In genomic region chr12:131836714-131837397, GRCh38 we compare ENCODE assay signal across 20 cellular contexts. TPM values are rescaled to one million over a fixed set of nuclear protein-coding genes. Genes with fewer than 3 reads are reported as not detected.
"Had no signal": no experiment of that assay in that cellular context is flagged by ENCODE, and none has a peak within 500 bp of the region (broad histone marks: within the 10 kb centered on the region; RNA-seq: fewer than 3 reads in every experiment).

No MANE protein-coding gene starts in this region.

- FAIRE-seq: keratinocyte had no signal

- H3K27ac ChIP-seq: esophagus squamous epithelium, heart right ventricle, prostate gland, right atrium auricular region, skin epidermis, spleen, thyroid gland had no signal

- H3K27me3 ChIP-seq: thyroid gland had no signal

- H3K4me3 ChIP-seq: esophagus squamous epithelium, heart right ventricle, mucosa of descending colon, prostate gland, right atrium auricular region, skin epidermis, spleen, thyroid gland had no signal

- H3K36me3 ChIP-seq: heart right ventricle, prostate gland, right atrium auricular region, spleen, thyroid gland had no signal

- H3K9me3 ChIP-seq: esophagus squamous epithelium, heart right ventricle, mucosa of descending colon, prostate gland, right atrium auricular region, spleen, thyroid gland had no signal

- DNase-seq: cortex of kidney; effector memory CD8-positive, alpha-beta T cell; esophagus squamous epithelium; foreskin melanocyte; glutamatergic neuron; heart right ventricle; hypothalamus; immature natural killer cell; mucosa of descending colon; naive B cell; spleen; stimulated activated CD4-positive, alpha-beta T cell treated with anti-CD3 and anti-CD28 coated beads, Interleukin-4, amount 100 ng/mL, for 4 hours; stimulated activated naive B cell treated with anti-CD40 and anti-IgM and Interleukin-4, amounts not matched to agents 10 μg/mL and 1 μg/mL and 100 μg/mL, for 72 hours; thyroid gland had no signal

- ATAC-seq: effector memory CD8-positive, alpha-beta T cell; heart right ventricle; left lobe of liver; mucosa of descending colon; natural killer cell treated with Interleukin-12 subunit alpha and Interleukin-12 subunit beta and Interleukin-15 and Interleukin-18, amount 100 ng/mL, for 72 hours; stimulated activated naive B cell treated with anti-CD40 and anti-IgM and Interleukin-4, amounts not matched to agents 10 μg/mL and 1 μg/mL and 100 μg/mL, for 72 hours had no signal

- H3K4me1 ChIP-seq: prostate gland, thyroid gland had no signal

RNA-seq across cellular contexts. Expression of gene MMP17, which starts 8.7 kb away (rescaled TPM):
- total RNA-seq: natural killer cell treated with Interleukin-12 subunit alpha and Interleukin-12 subunit beta and Interleukin-15 and Interleukin-18, amount 100 ng/mL, for 72 hours had no signal
